1 cellular context compared by ENCODE assay signal in genomic region chr2:143480586-143481230, GRCh38.
TF ChIP-seq lines count a peak whose summit lies in the region.

No MANE protein-coding gene starts in this region.

TF ChIP-seq in HepG2, 621 proteins besides CTCF, POLR2A, EP300 and RAD21 (continued from another document):
- no peak for TF ChIP-seq UBTF (CRISPR knock-in tag; IDR thresholded peaks at IDR 0.05)
- TF ChIP-seq FOXK1 (CRISPR knock-in tag; IDR thresholded peaks at IDR 0.05; ENCODE audit: borderline replicate concordance, low read depth), result no peak
